ENCODE assay signal across 1 cellular context in genomic region chr12:46259713-46260112, GRCh38.
TF ChIP-seq lines count a peak whose summit lies in the region.

No MANE protein-coding gene starts in this region.

TF ChIP-seq in GM23338, 12 proteins besides CTCF, POLR2A, EP300 and RAD21 (continued from another document):
- no peak for TF ChIP-seq REST (IDR thresholded peaks at IDR 0.05; ENCODE audit: unreplicated experiment)
- TF ChIP-seq ZNF462 (CRISPR knock-in tag; IDR thresholded peaks at IDR 0.05) = no peak
- no peak for TF ChIP-seq ZNF114 (CRISPR knock-in tag; IDR thresholded peaks at IDR 0.05)
- no peak for TF ChIP-seq CREB1 (CRISPR knock-in tag; IDR thresholded peaks at IDR 0.05; ENCODE audit: low read depth)
TF ChIP-seq in GM23338: peak in this region for 0.
